In genomic region chr5:133423618-133424282, GRCh38 we compare ENCODE assay signal across 8 cellular contexts.
DNase-seq lines count a peak whose midpoint lies in the region; ATAC-seq and TF ChIP-seq lines count a peak whose summit lies in the region.

No MANE protein-coding gene starts in this region.

- H3K4me2 ChIP-seq in OCI-LY3 (ENCODE audit: low read length) = peak overlapping the region; percentile 91
- peak overlapping the region; percentile 69 for H3K4me2 ChIP-seq in osteoblast (ENCODE audit: insufficient read depth, low read length)

- H3K4me1 ChIP-seq in OCI-LY3 (ENCODE audit: low read length) = peaks cover 15% of the 10 kb centered on the region
- H3K4me1 ChIP-seq in osteoblast (ENCODE audit: insufficient read depth, low read length) = peaks cover 5% of the 10 kb centered on the region
- no peaks in the 10 kb centered on the region for H3K4me1 ChIP-seq in thyroid gland

- H3K27ac ChIP-seq in OCI-LY3 (ENCODE audit: low read length) (peak overlapping the region; percentile 37; the same call in 1 of the 2 replicates), osteoblast (ENCODE audit: low read depth, low read length) (no peak overlapping the region), thyroid gland (no peak overlapping the region)

- intact Hi-C loops in thyroid gland (cut with DNase I) = no loop called here

- no peak for TF ChIP-seq POLR2A in thyroid gland (IDR thresholded peaks at IDR 0.05)

- no peaks in the 10 kb centered on the region for H3K36me3 Mint-ChIP-seq in activated T-cell treated with anti-CD3 and anti-CD28 coated beads, Interleukin-2, amount 50 U/mL, for 24 hours (ENCODE audit: low read depth)

- TF ChIP-seq CTCF in OCI-LY3 (IDR thresholded peaks at IDR 0.05; ENCODE audit: low read depth, low read length) (peak; percentile 79), fibroblast of pulmonary artery (IDR thresholded peaks at IDR 0.05; ENCODE audit: low read length, missing control alignments) (peak; percentile 72), osteoblast (IDR thresholded peaks at IDR 0.05; ENCODE audit: extremely low read depth, low read depth, low read length) (peak; percentile 84), thyroid gland (IDR thresholded peaks at IDR 0.05) (peak; percentile 59 to 94 (median 74))

- H4K20me1 ChIP-seq in OCI-LY3 (ENCODE audit: insufficient read depth, low read length) = no peaks in the 10 kb centered on the region
- H4K20me1 ChIP-seq in osteoblast (ENCODE audit: insufficient read depth, low read length) = no peaks in the 10 kb centered on the region

- H3K36me3 ChIP-seq in OCI-LY3 (replicated peaks; ENCODE audit: low read depth, low read length) = no peaks in the 10 kb centered on the region
- no peaks in the 10 kb centered on the region for H3K36me3 ChIP-seq in osteoblast (ENCODE audit: insufficient read depth, low read length)
- H3K36me3 ChIP-seq in thyroid gland = no peaks in the 10 kb centered on the region

- no peaks in the 10 kb centered on the region for H3K79me2 ChIP-seq in OCI-LY3 (ENCODE audit: low read length)
- H3K79me2 ChIP-seq in osteoblast (ENCODE audit: insufficient read depth, low read length) = no peaks in the 10 kb centered on the region

- H3K9ac ChIP-seq in OCI-LY3 (ENCODE audit: low read length) = peak overlapping the region; percentile 36; the same call in 1 of the 2 replicates

- H3K4me3 Mint-ChIP-seq in activated T-cell treated with anti-CD3 and anti-CD28 coated beads, Interleukin-2, amount 50 U/mL, for 24 hours = no peak overlapping the region

- H3K9me3 ChIP-seq in OCI-LY3 (ENCODE audit: insufficient read depth, low read length) = no peaks in the 10 kb centered on the region
- H3K9me3 ChIP-seq in osteoblast (ENCODE audit: low read depth, low read length) = no peaks in the 10 kb centered on the region
- H3K9me3 ChIP-seq in thyroid gland = no peaks in the 10 kb centered on the region

- peak overlapping the region; percentile 73 for H3K4me3 ChIP-seq in OCI-LY3 (ENCODE audit: low read length)
- no peak overlapping the region for H3K4me3 ChIP-seq in fibroblast of pulmonary artery (replicated peaks; ENCODE audit: low read depth, low read length)
- no peak overlapping the region for H3K4me3 ChIP-seq in osteoblast (ENCODE audit: insufficient read depth, low read length)
- no peak overlapping the region for H3K4me3 ChIP-seq in thyroid gland (replicated peaks in 1 of 3)

- peaks cover 21% of the 10 kb centered on the region for H3K27me3 Mint-ChIP-seq in activated T-cell treated with anti-CD3 and anti-CD28 coated beads, Interleukin-2, amount 50 U/mL, for 24 hours

- peak overlapping the region; percentile 100 for H2AFZ ChIP-seq in OCI-LY3 (ENCODE audit: low read depth, low read length)
- H2AFZ ChIP-seq in osteoblast (ENCODE audit: low read length) = no peak overlapping the region

- 39 to 42% methylated on average over 21 to 30 of the region's 30 CpGs for WGBS in thyroid gland, 2 donors

- no peak overlapping the region for H3K27ac Mint-ChIP-seq in activated T-cell treated with anti-CD3 and anti-CD28 coated beads, Interleukin-2, amount 50 U/mL, for 24 hours

- no peaks in the 10 kb centered on the region for H3K27me3 ChIP-seq in OCI-LY3 (ENCODE audit: low read depth, low read length)
- peaks cover 6% of the 10 kb centered on the region for H3K27me3 ChIP-seq in osteoblast (ENCODE audit: insufficient read depth, low read length)
- H3K27me3 ChIP-seq in thyroid gland = no peaks in the 10 kb centered on the region

- ATAC-seq in HG02885 (IDR thresholded peaks at IDR 0.05; ENCODE audit: poor library complexity, unreplicated experiment) = peak; percentile 83

- peak; percentile 11 for DNase-seq in NCI-H510A treated with DMSO at 0.1 percent for 48 hours (lab: John Stamatoyannopoulos, UW)
- no peak for DNase-seq in NCI-H510A (lab: John Stamatoyannopoulos, UW)
- DNase-seq in activated T-cell treated with anti-CD3 and anti-CD28 coated beads, Interleukin-2, amount 50 U/mL, for 24 hours = peak; percentile 83
- DNase-seq in fibroblast of pulmonary artery (ENCODE audit: low read depth) = peak; percentile 38
- peak; percentile 90 for DNase-seq in osteoblast (ENCODE audit: insufficient read length, low spot score, missing footprints)
- DNase-seq in thyroid gland = peak; percentile 49 to 53

- H3K4me1 Mint-ChIP-seq in activated T-cell treated with anti-CD3 and anti-CD28 coated beads, Interleukin-2, amount 50 U/mL, for 24 hours (ENCODE audit: low read depth) = peaks cover 11% of the 10 kb centered on the region

- no peaks in the 10 kb centered on the region for H3K9me3 Mint-ChIP-seq in activated T-cell treated with anti-CD3 and anti-CD28 coated beads, Interleukin-2, amount 50 U/mL, for 24 hours
